In the genomic region with DNA sequence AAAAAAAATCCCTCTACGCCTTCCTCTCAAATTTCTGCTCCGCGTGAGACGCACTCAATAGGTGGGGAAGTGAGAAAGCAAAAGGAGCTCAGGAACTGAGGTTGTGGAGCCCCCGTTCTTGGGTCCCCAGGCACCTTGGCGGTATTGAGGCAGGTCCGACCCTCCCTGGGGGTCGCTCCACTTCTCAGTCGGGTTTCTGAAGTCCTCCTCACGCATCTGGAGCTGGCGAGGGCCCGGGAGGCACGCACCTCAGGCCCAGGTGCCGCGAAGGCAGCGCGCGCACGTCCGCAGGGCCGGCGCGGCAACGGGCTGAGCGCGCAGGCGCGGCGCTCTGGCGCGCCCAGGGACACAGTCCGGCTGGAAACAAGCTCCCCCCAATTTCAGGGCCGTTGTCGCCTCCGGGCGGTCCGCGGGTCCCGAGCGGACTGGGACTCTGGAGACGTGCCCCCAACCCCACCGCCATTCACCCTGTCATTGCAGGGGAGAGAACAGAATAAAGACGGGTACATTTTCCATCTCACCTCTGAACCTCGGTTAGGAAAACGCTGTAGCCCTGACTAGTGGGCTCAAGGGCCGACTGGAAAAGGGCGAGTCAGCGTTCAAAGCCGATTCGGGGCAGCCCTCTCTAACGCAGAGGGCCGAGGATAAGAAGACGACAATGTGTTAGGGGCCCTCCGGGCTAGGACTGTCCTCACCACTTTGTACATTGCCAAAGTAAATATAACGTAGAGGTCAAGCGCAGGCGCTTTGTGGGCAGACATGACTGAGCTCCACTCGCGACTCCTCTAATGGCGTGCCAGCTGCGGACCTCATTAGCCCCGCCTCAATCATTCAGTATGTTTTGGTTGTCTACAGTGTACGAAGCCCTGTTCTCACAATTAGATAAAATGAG, we compare ENCODE assay signal across 1 cellular context.
TF ChIP-seq lines count a peak whose summit lies in the region.

A gene with protein sequence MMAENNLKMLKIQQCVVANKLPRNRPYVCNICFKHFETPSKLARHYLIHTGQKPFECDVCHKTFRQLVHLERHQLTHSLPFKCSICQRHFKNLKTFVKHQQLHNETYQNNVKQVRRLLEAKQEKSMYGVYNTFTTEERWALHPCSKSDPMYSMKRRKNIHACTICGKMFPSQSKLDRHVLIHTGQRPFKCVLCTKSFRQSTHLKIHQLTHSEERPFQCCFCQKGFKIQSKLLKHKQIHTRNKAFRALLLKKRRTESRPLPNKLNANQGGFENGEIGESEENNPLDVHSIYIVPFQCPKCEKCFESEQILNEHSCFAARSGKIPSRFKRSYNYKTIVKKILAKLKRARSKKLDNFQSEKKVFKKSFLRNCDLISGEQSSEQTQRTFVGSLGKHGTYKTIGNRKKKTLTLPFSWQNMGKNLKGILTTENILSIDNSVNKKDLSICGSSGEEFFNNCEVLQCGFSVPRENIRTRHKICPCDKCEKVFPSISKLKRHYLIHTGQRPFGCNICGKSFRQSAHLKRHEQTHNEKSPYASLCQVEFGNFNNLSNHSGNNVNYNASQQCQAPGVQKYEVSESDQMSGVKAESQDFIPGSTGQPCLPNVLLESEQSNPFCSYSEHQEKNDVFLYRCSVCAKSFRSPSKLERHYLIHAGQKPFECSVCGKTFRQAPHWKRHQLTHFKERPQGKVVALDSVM (minus strand): TSS at position 306 of the 892 bp plus-strand sequence. CDS start 4,853 bp downstream, outside the sequence.

TF ChIP-seq in K562, 482 proteins besides CTCF, POLR2A, EP300 and RAD21 (continued from another document and continues in another):
- TF ChIP-seq MNT (conservative IDR thresholded peaks at IDR 0.05): peak; percentile 39 to 62; a peak in 1 of 4 replicates
- no peak for TF ChIP-seq ZNF609 (CRISPR knock-in tag; IDR thresholded peaks at IDR 0.05; ENCODE audit: borderline replicate concordance)
- no peak for TF ChIP-seq ZNF324 (CRISPR knock-in tag; IDR thresholded peaks at IDR 0.05)
- TF ChIP-seq MAFK (IDR thresholded peaks at IDR 0.05; ENCODE audit: low read length): 0 out of 2 replicates have a peak, but pooled peaks have one; percentile 5
- peak; percentile 98 to 100 (median 99) for TF ChIP-seq ZBTB11 (CRISPR knock-in tag; IDR thresholded peaks at IDR 0.05)
- TF ChIP-seq CBFB (CRISPR knock-in tag; IDR thresholded peaks at IDR 0.05): no peak
- TF ChIP-seq RB1 (IDR thresholded peaks at IDR 0.05; ENCODE audit: low read depth): peak; percentile 99
- no peak for TF ChIP-seq ZNF699 (CRISPR knock-in tag; IDR thresholded peaks at IDR 0.05; ENCODE audit: insufficient replicate concordance)
- peak; percentile 51 for TF ChIP-seq SMAD1 (IDR thresholded peaks at IDR 0.05; ENCODE audit: low read depth, low read length, partially characterized antibody)
- TF ChIP-seq ZNF778 (CRISPR knock-in tag; IDR thresholded peaks at IDR 0.05): no peak
- TF ChIP-seq SFPQ (IDR thresholded peaks at IDR 0.05; ENCODE audit: low read depth, low read length): no peak
- no peak for TF ChIP-seq SRSF7 (optimal IDR thresholded peaks at IDR 0.05; ENCODE audit: low read depth, low read length)
- no peak for TF ChIP-seq RBM39 (optimal IDR thresholded peaks at IDR 0.05; ENCODE audit: low read depth, low read length)
- no peak for TF ChIP-seq ZNF282 (CRISPR knock-in tag; IDR thresholded peaks at IDR 0.05)
- TF ChIP-seq ZNF79 (CRISPR knock-in tag; IDR thresholded peaks at IDR 0.05; ENCODE audit: low read depth): no peak
- no peak for TF ChIP-seq GATA2 (CRISPR knock-in tag; IDR thresholded peaks at IDR 0.05)
- 0 out of 4 replicates have a peak, but pooled peaks of 1 of the 2 experiments have one; percentile 8 for TF ChIP-seq TBL1XR1 (IDR thresholded peaks at IDR 0.05; ENCODE audit: low read length in 2 of 2)
- TF ChIP-seq, protein P1, sequence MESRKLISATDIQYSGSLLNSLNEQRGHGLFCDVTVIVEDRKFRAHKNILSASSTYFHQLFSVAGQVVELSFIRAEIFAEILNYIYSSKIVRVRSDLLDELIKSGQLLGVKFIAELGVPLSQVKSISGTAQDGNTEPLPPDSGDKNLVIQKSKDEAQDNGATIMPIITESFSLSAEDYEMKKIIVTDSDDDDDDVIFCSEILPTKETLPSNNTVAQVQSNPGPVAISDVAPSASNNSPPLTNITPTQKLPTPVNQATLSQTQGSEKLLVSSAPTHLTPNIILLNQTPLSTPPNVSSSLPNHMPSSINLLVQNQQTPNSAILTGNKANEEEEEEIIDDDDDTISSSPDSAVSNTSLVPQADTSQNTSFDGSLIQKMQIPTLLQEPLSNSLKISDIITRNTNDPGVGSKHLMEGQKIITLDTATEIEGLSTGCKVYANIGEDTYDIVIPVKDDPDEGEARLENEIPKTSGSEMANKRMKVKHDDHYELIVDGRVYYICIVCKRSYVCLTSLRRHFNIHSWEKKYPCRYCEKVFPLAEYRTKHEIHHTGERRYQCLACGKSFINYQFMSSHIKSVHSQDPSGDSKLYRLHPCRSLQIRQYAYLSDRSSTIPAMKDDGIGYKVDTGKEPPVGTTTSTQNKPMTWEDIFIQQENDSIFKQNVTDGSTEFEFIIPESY (CRISPR knock-in tag; IDR thresholded peaks at IDR 0.05): no peak; the same call in 1 of the 2 replicates
- no peak; the same call in 1 of the 2 replicates for TF ChIP-seq USF1 (CRISPR knock-in tag; IDR thresholded peaks at IDR 0.05)
- TF ChIP-seq, protein P2, sequence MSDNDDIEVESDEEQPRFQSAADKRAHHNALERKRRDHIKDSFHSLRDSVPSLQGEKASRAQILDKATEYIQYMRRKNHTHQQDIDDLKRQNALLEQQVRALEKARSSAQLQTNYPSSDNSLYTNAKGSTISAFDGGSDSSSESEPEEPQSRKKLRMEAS (CRISPR knock-in tag; IDR thresholded peaks at IDR 0.05): peak; percentile 56
- TF ChIP-seq, protein P3, sequence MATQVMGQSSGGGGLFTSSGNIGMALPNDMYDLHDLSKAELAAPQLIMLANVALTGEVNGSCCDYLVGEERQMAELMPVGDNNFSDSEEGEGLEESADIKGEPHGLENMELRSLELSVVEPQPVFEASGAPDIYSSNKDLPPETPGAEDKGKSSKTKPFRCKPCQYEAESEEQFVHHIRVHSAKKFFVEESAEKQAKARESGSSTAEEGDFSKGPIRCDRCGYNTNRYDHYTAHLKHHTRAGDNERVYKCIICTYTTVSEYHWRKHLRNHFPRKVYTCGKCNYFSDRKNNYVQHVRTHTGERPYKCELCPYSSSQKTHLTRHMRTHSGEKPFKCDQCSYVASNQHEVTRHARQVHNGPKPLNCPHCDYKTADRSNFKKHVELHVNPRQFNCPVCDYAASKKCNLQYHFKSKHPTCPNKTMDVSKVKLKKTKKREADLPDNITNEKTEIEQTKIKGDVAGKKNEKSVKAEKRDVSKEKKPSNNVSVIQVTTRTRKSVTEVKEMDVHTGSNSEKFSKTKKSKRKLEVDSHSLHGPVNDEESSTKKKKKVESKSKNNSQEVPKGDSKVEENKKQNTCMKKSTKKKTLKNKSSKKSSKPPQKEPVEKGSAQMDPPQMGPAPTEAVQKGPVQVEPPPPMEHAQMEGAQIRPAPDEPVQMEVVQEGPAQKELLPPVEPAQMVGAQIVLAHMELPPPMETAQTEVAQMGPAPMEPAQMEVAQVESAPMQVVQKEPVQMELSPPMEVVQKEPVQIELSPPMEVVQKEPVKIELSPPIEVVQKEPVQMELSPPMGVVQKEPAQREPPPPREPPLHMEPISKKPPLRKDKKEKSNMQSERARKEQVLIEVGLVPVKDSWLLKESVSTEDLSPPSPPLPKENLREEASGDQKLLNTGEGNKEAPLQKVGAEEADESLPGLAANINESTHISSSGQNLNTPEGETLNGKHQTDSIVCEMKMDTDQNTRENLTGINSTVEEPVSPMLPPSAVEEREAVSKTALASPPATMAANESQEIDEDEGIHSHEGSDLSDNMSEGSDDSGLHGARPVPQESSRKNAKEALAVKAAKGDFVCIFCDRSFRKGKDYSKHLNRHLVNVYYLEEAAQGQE (CRISPR knock-in tag; IDR thresholded peaks at IDR 0.05; ENCODE audit: low read depth): peak; percentile 50; the same call in 1 of the 2 replicates
- TF ChIP-seq, protein P4, sequence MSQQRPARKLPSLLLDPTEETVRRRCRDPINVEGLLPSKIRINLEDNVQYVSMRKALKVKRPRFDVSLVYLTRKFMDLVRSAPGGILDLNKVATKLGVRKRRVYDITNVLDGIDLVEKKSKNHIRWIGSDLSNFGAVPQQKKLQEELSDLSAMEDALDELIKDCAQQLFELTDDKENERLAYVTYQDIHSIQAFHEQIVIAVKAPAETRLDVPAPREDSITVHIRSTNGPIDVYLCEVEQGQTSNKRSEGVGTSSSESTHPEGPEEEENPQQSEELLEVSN (IDR thresholded peaks at IDR 0.05; ENCODE audit: borderline replicate concordance in 1 of 2, extremely low read depth in 1 of 2, insufficient read depth in 1 of 2, insufficient read length in 1 of 2, low read depth in 1 of 2, low read length in 1 of 2, poor library complexity in 1 of 2, severe bottlenecking in 1 of 2): peak; percentile 79 to 95
